ENCODE assay signal across 23 cellular contexts in the genomic region with DNA sequence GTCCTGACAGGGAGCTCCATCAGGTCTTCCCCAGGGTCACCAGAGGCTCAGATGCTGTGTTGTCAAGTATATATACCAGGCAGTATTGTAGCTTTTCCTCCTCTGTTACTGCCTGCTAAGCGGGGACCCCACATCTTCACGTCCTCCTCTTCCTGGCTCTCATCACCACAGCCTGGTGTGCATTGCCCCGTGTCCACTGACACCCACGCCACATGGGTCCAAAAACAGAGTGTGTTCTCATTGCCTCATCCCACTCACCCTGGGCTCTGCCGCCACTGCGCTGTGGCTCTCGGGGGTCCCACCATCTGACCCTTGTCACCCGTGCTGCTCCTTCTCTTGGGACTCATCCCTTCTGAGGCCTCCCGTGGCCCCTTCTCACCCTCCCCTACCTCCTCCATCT.
"Had no signal": no experiment of that assay in that cellular context is flagged by ENCODE, and none has a peak within 500 bp of the region (broad histone marks: within the 10 kb centered on the region; RNA-seq: fewer than 3 reads in every experiment).

No MANE protein-coding gene starts in this region.

- H3K4me3 ChIP-seq: cardiac muscle cell, lower lobe of right lung, smooth muscle cell, tibial artery, uterus had no signal

- H3K4me3 Mint-ChIP-seq: dendritic cell treated with granulocyte-macrophage colony-stimulating factor and Interleukin-4, amounts not matched to agents 40 ng/mL and 50 ng/mL, for 4 days; effector memory CD8-positive, alpha-beta T cell; natural killer cell had no signal

- H3K27me3 ChIP-seq: cardiac muscle cell, tibial artery, uterus had no signal

- H3K36me3 Mint-ChIP-seq: activated naive CD4-positive, alpha-beta T cell treated with anti-CD3 and anti-CD28 coated beads, Interleukin-2, amount 50 U/mL, for 72 hours; natural killer cell had no signal

- H3K4me1 ChIP-seq: tibial artery, uterus had no signal

- H3K27me3 Mint-ChIP-seq: dendritic cell treated with granulocyte-macrophage colony-stimulating factor and Interleukin-4, amounts not matched to agents 40 ng/mL and 50 ng/mL, for 4 days; effector memory CD8-positive, alpha-beta T cell had no signal

- H3K9me3 ChIP-seq: lower lobe of right lung, tibial artery, uterus had no signal

- H3K36me3 ChIP-seq: cardiac muscle cell, uterus had no signal

- H3K27ac Mint-ChIP-seq: activated naive CD4-positive, alpha-beta T cell treated with anti-CD3 and anti-CD28 coated beads, Interleukin-2, amount 50 U/mL, for 72 hours; dendritic cell treated with granulocyte-macrophage colony-stimulating factor and Interleukin-4, amounts not matched to agents 40 ng/mL and 50 ng/mL, for 4 days had no signal

- H3K4me2 ChIP-seq: smooth muscle cell had no signal

- DNase-seq: activated CD4-positive, alpha-beta T cell treated with anti-CD3 and anti-CD28 coated beads for 1 hour; activated CD8-positive, alpha-beta memory T cell treated with anti-CD3 and anti-CD28 coated beads for 24 hours; activated CD8-positive, alpha-beta memory T cell treated with anti-CD3 and anti-CD28 coated beads, Interleukin-2, amount 50 U/mL, for 48 hours; activated effector memory CD4-positive, alpha-beta T cell treated with anti-CD3 and anti-CD28 coated beads, Interleukin-2, amount 50 U/mL, for 16 hours; activated T-cell treated with anti-CD3 and anti-CD28 coated beads, Interleukin-2, amount 50 U/mL, for 48 hours; amniotic stem cell; effector memory CD8-positive, alpha-beta T cell; islet precursor cell; left colon; lower lobe of right lung; natural killer cell; nucleus accumbens; stimulated activated CD4-positive, alpha-beta T cell treated with anti-CD3 and anti-CD28 coated beads, Interleukin-4, amount 100 ng/mL, for 4 hours; stimulated activated naive CD4-positive, alpha-beta T cell treated with Interleukin-2 at 50 U/mL for 16 hours; T-helper 1 cell; T1000; tibial artery; uterus had no signal

- H3K9me3 Mint-ChIP-seq: activated naive CD4-positive, alpha-beta T cell treated with anti-CD3 and anti-CD28 coated beads, Interleukin-2, amount 50 U/mL, for 72 hours; dendritic cell treated with granulocyte-macrophage colony-stimulating factor and Interleukin-4, amounts not matched to agents 40 ng/mL and 50 ng/mL, for 4 days; effector memory CD8-positive, alpha-beta T cell; natural killer cell had no signal

- H3K27ac ChIP-seq: cardiac muscle cell, lower lobe of right lung, tibial artery, uterus had no signal

- ATAC-seq: activated naive CD4-positive, alpha-beta T cell treated with anti-CD3 and anti-CD28 coated beads, Interleukin-2, amount 50 U/mL, for 72 hours; effector memory CD8-positive, alpha-beta T cell; left colon; lower lobe of right lung; natural killer cell; sciatic nerve had no signal
